Comparison of ENCODE assay signal across 26 cellular contexts in genomic region chr12:87720967-87721366, GRCh38.
"Had no signal": no experiment of that assay in that cellular context is flagged by ENCODE, and none has a peak within 500 bp of the region (broad histone marks: within the 10 kb centered on the region; RNA-seq: fewer than 3 reads in every experiment).

No MANE protein-coding gene starts in this region.

- H2AFZ ChIP-seq: parathyroid adenoma had no signal

- H3K9me3 ChIP-seq: gastrocnemius medialis, mucosa of descending colon, sigmoid colon, testis, tibial artery had no signal

- H3K36me3 Mint-ChIP-seq: mesothelial cell of epicardium; naive B cell; stimulated activated effector memory CD8-positive, alpha-beta T cell treated with anti-CD3 and anti-CD28 coated beads, Interleukin-12 subunit alpha, Interleukin-12 subunit beta, amount 100 ng/mL, for 72 hours; type B pancreatic cell had no signal

- H3K4me3 ChIP-seq: dorsolateral prefrontal cortex, gastrocnemius medialis, left lung, mucosa of descending colon, right atrium auricular region, sigmoid colon, testis, tibial artery had no signal

- H3K27me3 ChIP-seq: dorsolateral prefrontal cortex, gastrocnemius medialis, left lung, right atrium auricular region, sigmoid colon, testis, tibial artery had no signal

- H3K27ac ChIP-seq: dorsolateral prefrontal cortex, gastrocnemius medialis, left lung, parathyroid adenoma, right atrium auricular region, sigmoid colon, testis, tibial artery had no signal

- H3K4me1 Mint-ChIP-seq: mesothelial cell of epicardium; naive B cell; neural crest cell; stimulated activated effector memory CD8-positive, alpha-beta T cell treated with anti-CD3 and anti-CD28 coated beads, Interleukin-12 subunit alpha, Interleukin-12 subunit beta, amount 100 ng/mL, for 72 hours had no signal

- DNase-seq: cortex of kidney; dorsolateral prefrontal cortex; effector CD4-positive, alpha-beta T cell; foreskin fibroblast; gastrocnemius medialis; head of caudate nucleus; kidney; left lung; mesenchymal stem cell; mucosa of descending colon; naive B cell; sigmoid colon; stimulated activated CD4-positive, alpha-beta T cell treated with anti-CD3 and anti-CD28 coated beads, Interleukin-2, amount 100 ng/mL, for 24 hours; stimulated activated CD4-positive, alpha-beta T cell treated with anti-CD3 and anti-CD28 coated beads, Interleukin-4, amount 100 ng/mL, for 24 hours; stimulated activated naive CD8-positive, alpha-beta T cell treated with anti-CD3 and anti-CD28 coated beads, Interleukin-15, Interleukin-2, amounts not matched to agents 100 U/mL and 50 U/mL, for 24 hours; substantia nigra; testis; tibial artery had no signal

- H3K36me3 ChIP-seq: gastrocnemius medialis, left lung, right atrium auricular region, sigmoid colon, tibial artery had no signal

- H3K9ac ChIP-seq: parathyroid adenoma had no signal

- H3K4me3 Mint-ChIP-seq: mesothelial cell of epicardium; naive B cell; natural killer cell treated with Interleukin-12 subunit alpha and Interleukin-12 subunit beta and Interleukin-15 and Interleukin-18, amount 100 ng/mL, for 72 hours; neural crest cell; stimulated activated effector memory CD8-positive, alpha-beta T cell treated with anti-CD3 and anti-CD28 coated beads, Interleukin-12 subunit alpha, Interleukin-12 subunit beta, amount 100 ng/mL, for 72 hours; type B pancreatic cell had no signal

- H3K4me1 ChIP-seq: gastrocnemius medialis, left lung, parathyroid adenoma, right atrium auricular region, sigmoid colon, testis, tibial artery had no signal

- H3K9me3 Mint-ChIP-seq: neural crest cell, type B pancreatic cell had no signal

- H3K27me3 Mint-ChIP-seq: naive B cell; natural killer cell treated with Interleukin-12 subunit alpha and Interleukin-12 subunit beta and Interleukin-15 and Interleukin-18, amount 100 ng/mL, for 72 hours; progenitor cell of endocrine pancreas; type B pancreatic cell had no signal

- ATAC-seq: gastrocnemius medialis; left lung; mucosa of descending colon; natural killer cell treated with Interleukin-12 subunit alpha and Interleukin-12 subunit beta and Interleukin-15 and Interleukin-18, amount 100 ng/mL, for 72 hours; stimulated activated effector memory CD8-positive, alpha-beta T cell treated with anti-CD3 and anti-CD28 coated beads, Interleukin-12 subunit alpha, Interleukin-12 subunit beta, amount 100 ng/mL, for 72 hours; stimulated activated naive CD8-positive, alpha-beta T cell treated with anti-CD3 and anti-CD28 coated beads, Interleukin-15, Interleukin-2, amounts not matched to agents 100 U/mL and 50 U/mL, for 24 hours had no signal

- H3K27ac Mint-ChIP-seq: mesothelial cell of epicardium; naive B cell; natural killer cell treated with Interleukin-12 subunit alpha and Interleukin-12 subunit beta and Interleukin-15 and Interleukin-18, amount 100 ng/mL, for 72 hours; progenitor cell of endocrine pancreas; stimulated activated effector memory CD8-positive, alpha-beta T cell treated with anti-CD3 and anti-CD28 coated beads, Interleukin-12 subunit alpha, Interleukin-12 subunit beta, amount 100 ng/mL, for 72 hours; type B pancreatic cell had no signal
